35 cellular contexts compared by ENCODE assay signal in the genomic region with DNA sequence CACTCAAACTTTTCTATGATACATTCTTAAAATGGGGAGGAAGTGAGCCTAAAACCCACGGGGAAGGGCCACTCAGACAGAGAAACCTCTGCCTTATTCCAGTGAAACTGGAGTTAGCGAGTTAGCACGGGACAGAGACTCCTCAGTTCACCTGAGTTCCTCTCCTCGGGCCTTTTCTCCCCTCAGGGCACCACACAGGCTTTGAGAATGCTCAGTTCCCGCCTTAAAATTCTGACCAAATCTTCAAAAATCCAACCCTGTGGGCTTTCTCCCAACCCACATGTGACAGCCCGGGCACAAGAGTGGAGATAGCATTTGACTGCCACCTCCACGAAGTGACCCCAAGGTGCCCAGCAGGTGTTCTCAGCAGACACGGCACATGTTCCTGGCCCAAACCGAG.
"Had no signal": no experiment of that assay in that cellular context is flagged by ENCODE, and none has a peak within 500 bp of the region (broad histone marks: within the 10 kb centered on the region; RNA-seq: fewer than 3 reads in every experiment).

No MANE protein-coding gene starts in this region.

- H3K27me3 Mint-ChIP-seq: activated B cell treated with CpG ODN at 0.5 μM for 24 hours; activated CD4-positive, alpha-beta T cell treated with anti-CD3 and anti-CD28 coated beads, Interleukin-2, amount 10 ng/mL, durations not matched to agents 24 days and 14 days had no signal

- H3K27me3 ChIP-seq: body of pancreas, brain microvascular endothelial cell, breast epithelium had no signal

- H3K27ac Mint-ChIP-seq: activated B cell treated with CpG ODN at 0.5 μM for 24 hours; activated CD4-positive, alpha-beta memory T cell treated with anti-CD3 and anti-CD28 coated beads for 36 hours; activated CD4-positive, alpha-beta T cell treated with anti-CD3 and anti-CD28 coated beads, Interleukin-2, amount 10 ng/mL, durations not matched to agents 24 days and 14 days; activated CD8-positive, alpha-beta T cell treated with anti-CD3 and anti-CD28 coated beads for 36 hours; activated naive CD4-positive, alpha-beta T cell treated with anti-CD3 and anti-CD28 coated beads for 36 hours; activated naive CD4-positive, alpha-beta T cell treated with anti-CD3 and anti-CD28 coated beads, Interleukin-2, amount 50 U/mL, for 72 hours; activated naive CD8-positive, alpha-beta T cell treated with anti-CD3 and anti-CD28 coated beads for 36 hours; activated T-cell treated with anti-CD3 and anti-CD28 coated beads, Interleukin-2, amount 50 U/mL, for 72 hours; activated T-helper 1 cell treated with anti-CD3 and anti-CD28 coated beads, Interleukin-12 subunit alpha, Interleukin-12 subunit beta, Interleukin-2, Interleukin-4 antibody, amounts not matched to agents 30 ng/mL and 10 ng/mL and 1 ng/mL, durations not matched to agents 14 hours and 24 hours and 36 hours; activated T-helper 17 cell treated with anti-CD3 and anti-CD28 coated beads, Interleukin-2, amount 50 U/mL, for 72 hours; T-helper 1 cell treated with Interleukin-12 subunit alpha and Interleukin-12 subunit beta and Interleukin-4 antibody, amounts not matched to agents 30 μg/mL and 1 μg/mL, for 36 hours; T-helper 2 cell treated with Interferon-gamma antibody and Interleukin-4, amounts not matched to agents 5 μg/mL and 100 μg/mL, for 36 hours had no signal

- DNase-seq: activated B cell treated with CpG ODN at 0.5 μM for 24 hours; activated CD4-positive, alpha-beta memory T cell treated with anti-CD3 and anti-CD28 coated beads for 36 hours; activated CD4-positive, alpha-beta T cell treated with anti-CD3 and anti-CD28 coated beads for 4 hours; activated CD4-positive, alpha-beta T cell treated with anti-CD3 and anti-CD28 coated beads, Interleukin-2, amount 10 ng/mL, durations not matched to agents 24 days and 14 days; activated CD4-positive, alpha-beta T cell treated with anti-CD3 and anti-CD28 coated beads, Interleukin-2, amount 50 U/mL, for 1 hour; activated CD4-positive, alpha-beta T cell treated with anti-CD3 and anti-CD28 coated beads, Interleukin-2, amount 50 U/mL, for 4 hours; activated CD4-positive, CD25-positive, alpha-beta regulatory T cell treated with anti-CD3 and anti-CD28 coated beads, Interleukin-2, amount 50 U/mL, for 72 hours; activated CD8-positive, alpha-beta memory T cell treated with anti-CD3 and anti-CD28 coated beads, Interleukin-2, amount 50 U/mL, for 4 hours; activated CD8-positive, alpha-beta T cell treated with anti-CD3 and anti-CD28 coated beads for 36 hours; activated effector memory CD4-positive, alpha-beta T cell treated with anti-CD3 and anti-CD28 coated beads, Interleukin-2, amount 50 U/mL, for 16 hours; activated gamma-delta T cell treated with Interleukin-2 at 50 U/mL for 16 hours; activated naive CD4-positive, alpha-beta T cell; activated naive CD4-positive, alpha-beta T cell treated with anti-CD3 and anti-CD28 coated beads for 36 hours; activated naive CD4-positive, alpha-beta T cell treated with anti-CD3 and anti-CD28 coated beads, Interleukin-2, amount 50 U/mL, for 16 hours; activated naive CD8-positive, alpha-beta T cell treated with anti-CD3 and anti-CD28 coated beads for 36 hours; activated T-cell treated with anti-CD3 and anti-CD28 coated beads for 4 hours; activated T-cell treated with anti-CD3 and anti-CD28 coated beads, Interleukin-2, amount 50 U/mL, for 1 hour; activated T-cell treated with anti-CD3 and anti-CD28 coated beads, Interleukin-2, amount 50 U/mL, for 4 hours; activated T-cell treated with anti-CD3 and anti-CD28 coated beads, Interleukin-2, amount 50 U/mL, for 72 hours; adrenal gland; amniotic stem cell; aorta; body of pancreas; brain microvascular endothelial cell; central memory CD4-positive, alpha-beta T cell; T-helper 1 cell; T-helper 2 cell; T-helper 9 cell had no signal

- H3K27ac ChIP-seq: adrenal gland, body of pancreas, brain microvascular endothelial cell, breast epithelium, VCaP had no signal

- ATAC-seq: activated CD8-positive, alpha-beta T cell treated with anti-CD3 and anti-CD28 coated beads for 36 hours; activated naive CD4-positive, alpha-beta T cell treated with anti-CD3 and anti-CD28 coated beads, Interleukin-2, amount 50 U/mL, for 72 hours; activated T-cell treated with anti-CD3 and anti-CD28 coated beads, Interleukin-2, amount 50 U/mL, for 4 hours; activated T-cell treated with anti-CD3 and anti-CD28 coated beads, Interleukin-2, amount 50 U/mL, for 72 hours; activated T-helper 17 cell treated with anti-CD3 and anti-CD28 coated beads, Interleukin-2, amount 50 U/mL, for 72 hours; body of pancreas had no signal

- H3K4me3 Mint-ChIP-seq: activated B cell treated with CpG ODN at 0.5 μM for 24 hours; activated CD4-positive, alpha-beta memory T cell treated with anti-CD3 and anti-CD28 coated beads for 36 hours; activated CD4-positive, alpha-beta T cell treated with anti-CD3 and anti-CD28 coated beads, Interleukin-2, amount 10 ng/mL, durations not matched to agents 24 days and 14 days; activated CD8-positive, alpha-beta T cell treated with anti-CD3 and anti-CD28 coated beads for 36 hours; activated naive CD4-positive, alpha-beta T cell treated with anti-CD3 and anti-CD28 coated beads for 36 hours; activated naive CD8-positive, alpha-beta T cell treated with anti-CD3 and anti-CD28 coated beads for 36 hours; activated T-cell treated with anti-CD3 and anti-CD28 coated beads, Interleukin-2, amount 50 U/mL, for 4 hours; activated T-cell treated with anti-CD3 and anti-CD28 coated beads, Interleukin-2, amount 50 U/mL, for 72 hours; activated T-helper 1 cell treated with anti-CD3 and anti-CD28 coated beads, Interleukin-12 subunit alpha, Interleukin-12 subunit beta, Interleukin-2, Interleukin-4 antibody, amounts not matched to agents 30 ng/mL and 10 ng/mL and 1 ng/mL, durations not matched to agents 14 hours and 24 hours and 36 hours; activated T-helper 17 cell treated with anti-CD3 and anti-CD28 coated beads, Interleukin-2, amount 50 U/mL, for 72 hours; T-helper 1 cell treated with Interleukin-12 subunit alpha and Interleukin-12 subunit beta and Interleukin-4 antibody, amounts not matched to agents 30 μg/mL and 1 μg/mL, for 36 hours; T-helper 2 cell treated with Interferon-gamma antibody and Interleukin-4, amounts not matched to agents 5 μg/mL and 100 μg/mL, for 36 hours had no signal

- H3K36me3 ChIP-seq: adrenal gland, brain microvascular endothelial cell, breast epithelium had no signal

- H3K4me1 Mint-ChIP-seq: activated B cell treated with CpG ODN at 0.5 μM for 24 hours; activated CD4-positive, alpha-beta T cell treated with anti-CD3 and anti-CD28 coated beads, Interleukin-2, amount 10 ng/mL, durations not matched to agents 24 days and 14 days; activated naive CD8-positive, alpha-beta T cell treated with anti-CD3 and anti-CD28 coated beads for 36 hours; activated T-helper 17 cell treated with anti-CD3 and anti-CD28 coated beads, Interleukin-2, amount 50 U/mL, for 72 hours had no signal

- H3K9me3 Mint-ChIP-seq: activated B cell treated with CpG ODN at 0.5 μM for 24 hours; activated CD4-positive, alpha-beta memory T cell treated with anti-CD3 and anti-CD28 coated beads for 36 hours; activated CD4-positive, alpha-beta T cell treated with anti-CD3 and anti-CD28 coated beads, Interleukin-2, amount 10 ng/mL, durations not matched to agents 24 days and 14 days; activated CD8-positive, alpha-beta T cell treated with anti-CD3 and anti-CD28 coated beads for 36 hours; activated naive CD4-positive, alpha-beta T cell treated with anti-CD3 and anti-CD28 coated beads for 36 hours; activated naive CD4-positive, alpha-beta T cell treated with anti-CD3 and anti-CD28 coated beads, Interleukin-2, amount 50 U/mL, for 72 hours; activated naive CD8-positive, alpha-beta T cell treated with anti-CD3 and anti-CD28 coated beads for 36 hours; activated T-cell treated with anti-CD3 and anti-CD28 coated beads, Interleukin-2, amount 50 U/mL, for 4 hours; activated T-cell treated with anti-CD3 and anti-CD28 coated beads, Interleukin-2, amount 50 U/mL, for 72 hours; activated T-helper 1 cell treated with anti-CD3 and anti-CD28 coated beads, Interleukin-12 subunit alpha, Interleukin-12 subunit beta, Interleukin-2, Interleukin-4 antibody, amounts not matched to agents 30 ng/mL and 10 ng/mL and 1 ng/mL, durations not matched to agents 14 hours and 24 hours and 36 hours; activated T-helper 17 cell treated with anti-CD3 and anti-CD28 coated beads, Interleukin-2, amount 50 U/mL, for 72 hours; T-helper 1 cell treated with Interleukin-12 subunit alpha and Interleukin-12 subunit beta and Interleukin-4 antibody, amounts not matched to agents 30 μg/mL and 1 μg/mL, for 36 hours; T-helper 2 cell treated with Interferon-gamma antibody and Interleukin-4, amounts not matched to agents 5 μg/mL and 100 μg/mL, for 36 hours had no signal

- H3K9me3 ChIP-seq: adrenal gland, body of pancreas, breast epithelium had no signal

- H3K36me3 Mint-ChIP-seq: activated CD4-positive, alpha-beta memory T cell treated with anti-CD3 and anti-CD28 coated beads for 36 hours; activated naive CD4-positive, alpha-beta T cell treated with anti-CD3 and anti-CD28 coated beads, Interleukin-2, amount 50 U/mL, for 72 hours; activated naive CD8-positive, alpha-beta T cell treated with anti-CD3 and anti-CD28 coated beads for 36 hours had no signal

- H3K4me3 ChIP-seq: adrenal gland, body of pancreas, breast epithelium had no signal
